In the genomic region with DNA sequence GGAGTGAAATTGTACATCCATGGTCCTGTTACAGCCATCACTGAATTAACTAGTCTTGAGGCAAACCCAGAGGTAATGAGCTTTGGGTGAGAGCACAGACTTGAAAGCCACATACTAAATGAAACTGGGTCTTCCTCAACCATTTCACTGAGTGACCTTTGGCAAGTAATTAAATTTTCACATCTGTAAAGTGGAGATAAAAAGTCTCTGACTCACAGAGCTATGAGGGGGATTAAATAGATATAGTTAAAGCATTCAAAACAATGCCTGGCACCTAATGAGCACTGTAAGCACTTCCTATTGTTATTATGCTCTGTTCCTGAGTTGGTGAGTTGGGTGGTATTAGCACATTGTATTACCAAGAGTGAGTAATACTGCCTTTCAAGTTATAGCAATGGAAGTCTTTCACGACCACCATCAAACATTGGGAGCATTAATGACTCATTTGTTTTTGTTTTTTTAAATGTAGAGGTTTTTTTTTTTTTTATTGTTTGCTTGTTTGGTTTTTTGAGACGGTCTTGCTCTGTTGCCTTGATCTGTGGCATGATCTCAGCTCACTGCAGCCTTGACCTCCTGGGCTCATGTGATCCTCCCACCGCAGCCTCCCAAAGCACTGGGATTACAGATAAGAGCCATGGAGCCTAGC, we compare ENCODE assay signal across 1 cellular context.
TF ChIP-seq lines count a peak whose summit lies in the region.

No MANE protein-coding gene starts in this region.

TF ChIP-seq in HepG2, 621 proteins besides CTCF, POLR2A, EP300 and RAD21 (continued from another document):
- TF ChIP-seq ZNF124 (CRISPR knock-in tag; IDR thresholded peaks at IDR 0.05) (no peak), SP140L (CRISPR knock-in tag; IDR thresholded peaks at IDR 0.05; ENCODE audit: borderline replicate concordance) (no peak), DNMT3B (CRISPR knock-in tag; conservative IDR thresholded peaks at IDR 0.05) (0 out of 2 replicates have a peak, but pooled peaks have one; percentile 40), NR2F1 (CRISPR knock-in tag; IDR thresholded peaks at IDR 0.05) (peak; percentile 65 to 71; a peak in 2 of 4 replicates), MIER3 (CRISPR knock-in tag; IDR thresholded peaks at IDR 0.05; ENCODE audit: borderline replicate concordance) (peak; percentile 79)
